6 cellular contexts compared by ENCODE assay signal in the genomic region with DNA sequence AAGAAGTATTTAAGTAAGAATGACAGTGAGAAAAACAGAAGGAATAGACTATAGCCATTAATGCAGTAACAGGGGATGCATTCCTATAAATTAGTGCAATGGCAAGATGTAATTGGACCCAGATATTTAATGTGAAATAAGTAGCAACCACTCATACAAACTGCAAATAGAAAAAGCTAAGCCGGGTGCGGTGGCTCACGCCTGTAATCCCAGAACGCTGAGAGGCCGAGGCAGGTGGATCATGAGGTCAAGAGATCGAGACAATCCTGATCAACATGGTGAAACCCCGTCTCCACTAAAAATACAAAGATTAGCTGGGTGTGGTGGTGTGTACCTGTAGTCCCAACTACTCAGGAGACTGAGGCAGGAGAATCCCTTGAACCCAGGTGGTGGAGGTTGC.
"Had no signal": no experiment of that assay in that cellular context is flagged by ENCODE, and none has a peak within 500 bp of the region (broad histone marks: within the 10 kb centered on the region; RNA-seq: fewer than 3 reads in every experiment).

No MANE protein-coding gene starts in this region.

- ATAC-seq: GM23338, HepG2 had no signal

- H3K4me2 ChIP-seq: GM23338 had no signal

- H2AFZ ChIP-seq: GM23338 had no signal

- DNase-seq: H9, HCEC 1CT, KBM-7 had no signal

- H3K27ac ChIP-seq: HL-60 had no signal

- H3K4me3 ChIP-seq: GM23338 had no signal
